ENCODE assay signal across 29 cellular contexts in genomic region chr15:49410660-49411059, GRCh38. TPM values are rescaled to one million over a fixed set of nuclear protein-coding genes. Genes with fewer than 3 reads are reported as not detected.
"Had no signal": no experiment of that assay in that cellular context is flagged by ENCODE, and none has a peak within 500 bp of the region (broad histone marks: within the 10 kb centered on the region; RNA-seq: fewer than 3 reads in every experiment).

No MANE protein-coding gene starts in this region.

- ATAC-seq: left cardiac atrium; left lobe of liver; natural killer cell; right lobe of liver; stimulated activated memory B cell treated with anti-CD40 and anti-IgM and Interleukin-4, amounts not matched to agents 10 μg/mL and 1 μg/mL and 100 μg/mL, for 72 hours; stimulated activated naive CD8-positive, alpha-beta T cell treated with anti-CD3 and anti-CD28 coated beads, Interleukin-15, amount 100 ng/mL, for 72 hours had no signal

- H2AFZ ChIP-seq: neural progenitor cell, parathyroid adenoma had no signal

- H3K4me1 ChIP-seq: neural progenitor cell, parathyroid adenoma, right atrium auricular region, right lobe of liver, tibial nerve, uterus had no signal

- H3K27ac Mint-ChIP-seq: mesothelial cell of epicardium; naive B cell; natural killer cell; nephron progenitor cell; neural progenitor cell; stimulated activated memory B cell treated with anti-CD40 and anti-IgM and Interleukin-4, amounts not matched to agents 10 μg/mL and 1 μg/mL and 100 μg/mL, for 72 hours; stimulated activated naive CD8-positive, alpha-beta T cell treated with anti-CD3 and anti-CD28 coated beads, Interleukin-15, amount 100 ng/mL, for 72 hours; type B pancreatic cell had no signal

- FAIRE-seq: keratinocyte had no signal

- H3K79me2 ChIP-seq: parathyroid adenoma had no signal

- H3K9me3 ChIP-seq: neutrophil, right atrium auricular region, right lobe of liver, tibial nerve, uterus had no signal

- H3K4me2 ChIP-seq: neural progenitor cell, smooth muscle cell had no signal

- H3K27ac ChIP-seq: neural progenitor cell, neutrophil, parathyroid adenoma, right atrium auricular region, right lobe of liver, tibial nerve, uterus had no signal

- DNase-seq: kidney glomerular epithelial cell; left cardiac atrium; mesendoderm; naive B cell; natural killer cell; nephron progenitor cell; occipital lobe; right lobe of liver; stimulated activated CD4-positive, alpha-beta T cell treated with anti-CD3 and anti-CD28 coated beads, Interleukin-1b, Interleukin-23, amount 100 ng/mL, for 48 hours; stimulated activated CD4-positive, alpha-beta T cell treated with anti-CD3 and anti-CD28 coated beads, Interleukin-2, amount 100 ng/mL, for 48 hours; stimulated activated CD4-positive, alpha-beta T cell treated with anti-CD3 and anti-CD28 coated beads, Interleukin-4, amount 100 ng/mL, for 4 hours; stimulated activated CD8-positive, alpha-beta memory T cell treated with anti-CD3 and anti-CD28 coated beads, Interleukin-4, amount 100 ng/mL, for 48 hours; stimulated activated naive CD4-positive, alpha-beta T cell treated with Interleukin-2 at 50 U/mL for 16 hours; stimulated activated naive CD8-positive, alpha-beta T cell treated with anti-CD3 and anti-CD28 coated beads, Interleukin-15, amount 100 ng/mL, for 72 hours; substantia nigra; uterus had no signal

- H3K4me3 ChIP-seq: lung, neural progenitor cell, right atrium auricular region, right lobe of liver, smooth muscle cell, tibial nerve, uterus had no signal

- H3K36me3 Mint-ChIP-seq: mesothelial cell of epicardium; natural killer cell; neural progenitor cell; stimulated activated memory B cell treated with anti-CD40 and anti-IgM and Interleukin-4, amounts not matched to agents 10 μg/mL and 1 μg/mL and 100 μg/mL, for 72 hours; type B pancreatic cell had no signal

- H3K27me3 ChIP-seq: neural progenitor cell, neutrophil, right atrium auricular region, right lobe of liver, tibial nerve, uterus had no signal

- H3K9me3 Mint-ChIP-seq: naive B cell; natural killer cell; nephron progenitor cell; neural progenitor cell; stimulated activated memory B cell treated with anti-CD40 and anti-IgM and Interleukin-4, amounts not matched to agents 10 μg/mL and 1 μg/mL and 100 μg/mL, for 72 hours; stimulated activated naive CD8-positive, alpha-beta T cell treated with anti-CD3 and anti-CD28 coated beads, Interleukin-15, amount 100 ng/mL, for 72 hours had no signal

- H3K36me3 ChIP-seq: neural progenitor cell, neutrophil, right atrium auricular region, right lobe of liver, tibial nerve, uterus had no signal

- H3K9ac ChIP-seq: neural progenitor cell, parathyroid adenoma had no signal

RNA-seq across cellular contexts. Expression of gene FGF7, which starts 12.4 kb away (rescaled TPM):
- total RNA-seq: natural killer cell, pulmonary artery endothelial cell had no signal
- polyA plus RNA-seq: keratinocyte had no signal
